ENCODE assay signal across 8 cellular contexts in the genomic region with DNA sequence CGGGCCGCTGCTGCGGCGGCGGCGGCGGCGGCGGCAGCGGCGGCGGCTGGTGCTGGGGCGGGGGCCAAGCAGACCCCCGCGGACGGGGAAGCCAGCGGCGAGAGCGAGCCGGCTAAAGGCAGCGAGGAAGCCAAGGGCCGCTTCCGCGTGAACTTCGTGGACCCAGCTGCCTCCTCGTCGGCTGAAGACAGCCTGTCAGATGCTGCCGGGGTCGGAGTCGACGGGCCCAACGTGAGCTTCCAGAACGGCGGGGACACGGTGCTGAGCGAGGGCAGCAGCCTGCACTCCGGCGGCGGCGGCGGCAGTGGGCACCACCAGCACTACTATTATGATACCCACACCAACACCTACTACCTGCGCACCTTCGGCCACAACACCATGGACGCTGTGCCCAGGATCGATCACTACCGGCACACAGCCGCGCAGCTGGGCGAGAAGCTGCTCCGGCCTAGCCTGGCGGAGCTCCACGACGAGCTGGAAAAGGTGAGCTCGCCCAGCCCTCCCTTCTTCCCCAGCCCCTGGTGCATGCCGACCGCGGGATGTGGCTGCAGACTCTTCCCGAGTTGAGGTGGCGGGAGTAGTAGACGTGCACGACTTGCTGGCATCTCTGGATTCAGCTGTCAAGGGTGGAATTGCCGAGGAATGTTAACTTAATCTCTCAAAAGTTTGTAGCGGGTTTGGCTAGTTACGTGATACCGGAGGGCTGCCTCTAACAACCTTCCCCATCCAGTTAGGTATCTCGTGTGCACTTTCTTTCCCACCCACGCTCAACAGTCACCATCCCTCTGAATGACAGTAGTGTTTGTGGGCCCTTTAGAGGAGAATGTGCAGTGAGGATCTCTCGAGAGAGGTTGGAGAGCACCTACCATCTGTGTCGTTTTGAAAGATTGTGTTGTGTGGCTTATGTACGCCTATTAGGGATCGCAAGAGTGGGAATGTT. TPM values are rescaled to one million over a fixed set of nuclear protein-coding genes. Genes with fewer than 3 reads are reported as not detected.
A peak's percentile ranks its signal among the peaks of the same experiment; 100 is the strongest.
DNase-seq lines count a peak whose midpoint lies in the region; ATAC-seq and TF ChIP-seq lines count a peak whose summit lies in the region.

No MANE protein-coding gene starts in this region.

- no peaks in the 10 kb centered on the region for H3K36me3 Mint-ChIP-seq in GM23338 (ENCODE audit: low read depth)

- intact Hi-C loops in dorsolateral prefrontal cortex (cut with DNase I) (loop anchor here (5.0 to 10.0 kb wide), 7 partner anchors 63 to 520 kb away; no protein-coding TSS in a partner anchor), lower lobe of right lung (cut with DNase I) (no loop called here)

- H3K9me3 ChIP-seq in lower lobe of right lung = no peaks in the 10 kb centered on the region

- 0 out of 2 replicates have a peak, but pooled peaks cover 3% of the 10 kb centered on the region for H3F3A ChIP-seq in GM23338 (replicated peaks; ENCODE audit: low read depth)

- H3K27ac Mint-ChIP-seq in GM23338 = no peak overlapping the region

- peaks cover 41% of the 10 kb centered on the region for H3K79me2 ChIP-seq in GM23338 (replicated peaks; ENCODE audit: insufficient read depth)

- H2AFZ ChIP-seq in GM23338 = peak overlapping the region; percentile 83

- peak; percentile 11 for ATAC-seq in GM23338
- peak in 1 of 2 donors; percentile 2 for ATAC-seq in lower lobe of right lung

- H3K27ac ChIP-seq in GM23338 (ENCODE audit: low read depth) = no peak overlapping the region
- H3K27ac ChIP-seq in dorsolateral prefrontal cortex = peak overlapping the region in 58 of 59 donors; percentile 34 to 100 (median 98)
- peak overlapping the region; percentile 94 for H3K27ac ChIP-seq in lower lobe of right lung

- peaks cover 29% of the 10 kb centered on the region; the same call in 2 of the 3 replicates for H3K4me1 Mint-ChIP-seq in GM23338

- H3K4me3 ChIP-seq in GM23338 = peak overlapping the region; percentile 91
- H3K4me3 ChIP-seq in dorsolateral prefrontal cortex = peak overlapping the region; percentile 64 to 98 (median 88)
- peak overlapping the region; percentile 84 for H3K4me3 ChIP-seq in lower lobe of right lung

- TF ChIP-seq CTCF in GM23338 (conservative IDR thresholded peaks at IDR 0.05; ENCODE audit: low read depth in 2 of 2) (no peak), dorsolateral prefrontal cortex (IDR thresholded peaks at IDR 0.05 in 54 of 56, conservative IDR thresholded peaks at IDR 0.05 in 2 of 56; ENCODE audit: low read depth in 1 of 56, partially characterized antibody in 56 of 56) (peak in 1 of 56 donors; percentile 4), lower lobe of right lung (IDR thresholded peaks at IDR 0.05) (no peak)

- H3K36me3 ChIP-seq in GM23338 (ENCODE audit: insufficient read depth) = no peaks in the 10 kb centered on the region
- no peaks in the 10 kb centered on the region for H3K36me3 ChIP-seq in lower lobe of right lung

- peaks cover 28% of the 10 kb centered on the region for H4K20me1 ChIP-seq in GM23338 (replicated peaks; ENCODE audit: insufficient read depth)

- H3K4me2 ChIP-seq in GM23338 = peak overlapping the region; percentile 96

- peaks cover 14% of the 10 kb centered on the region for H3K4me1 ChIP-seq in GM23338 (ENCODE audit: insufficient read depth)
- peaks cover 48% of the 10 kb centered on the region for H3K4me1 ChIP-seq in lower lobe of right lung

- no peaks in the 10 kb centered on the region for H3K9me3 Mint-ChIP-seq in GM23338

- H3K27me3 Mint-ChIP-seq in GM23338 (ENCODE audit: insufficient read depth, low read depth, poor library complexity) = peaks cover 23% of the 10 kb centered on the region

- peak; percentile 54 for DNase-seq in ELR (ENCODE audit: low read depth)
- peak; percentile 48 for DNase-seq in GM23338 (ENCODE audit: low spot score)
- peak; percentile 26 for DNase-seq in LoVo (ENCODE audit: low spot score)
- peak; percentile 14 to 52 for DNase-seq in activated CD4-positive, alpha-beta T cell treated with anti-CD3 and anti-CD28 coated beads, Interleukin-2, amount 50 U/mL, for 24 hours (ENCODE audit: low read depth in 1 of 2, low spot score in 1 of 2)
- DNase-seq in dorsolateral prefrontal cortex = peak in 9 of 10 donors; percentile 27 to 60 (median 42)
- DNase-seq in lower lobe of right lung = peak; percentile 64
- peak; percentile 13 to 36 (median 25) for DNase-seq in stimulated activated CD4-positive, alpha-beta T cell treated with anti-CD3 and anti-CD28 coated beads, TNF-alpha, amount 100 ng/mL, for 48 hours (ENCODE audit: low read depth in 3 of 3)
- DNase-seq in NCI-H774 (lab: John Stamatoyannopoulos, UW) = no peak

- H3K27me3 ChIP-seq in GM23338 (ENCODE audit: insufficient read depth) (peaks cover 25% of the 10 kb centered on the region), dorsolateral prefrontal cortex (no peaks in the 10 kb centered on the region), lower lobe of right lung (ENCODE audit: low read depth) (no peaks in the 10 kb centered on the region)

- H3K4me3 Mint-ChIP-seq in GM23338 = peak overlapping the region; percentile 89

- no peaks in the 10 kb centered on the region for H3K9me2 ChIP-seq in GM23338 (ENCODE audit: insufficient read depth)

TF ChIP-seq in GM23338, 12 proteins besides CTCF, POLR2A, EP300 and RAD21 (continues in another document):
- TF ChIP-seq ZNF331 (CRISPR knock-in tag; IDR thresholded peaks at IDR 0.05; ENCODE audit: low read depth) = no peak
- no peak for TF ChIP-seq REST (IDR thresholded peaks at IDR 0.05; ENCODE audit: unreplicated experiment)
- no peak for TF ChIP-seq ZNF114 (CRISPR knock-in tag; IDR thresholded peaks at IDR 0.05)
- TF ChIP-seq EZH2 (IDR thresholded peaks at IDR 0.05; ENCODE audit: low read depth, unreplicated experiment) = no peak
- no peak for TF ChIP-seq NANOG (IDR thresholded peaks at IDR 0.05; ENCODE audit: borderline replicate concordance)
- TF ChIP-seq POLR2AphosphoS5 (IDR thresholded peaks at IDR 0.05; ENCODE audit: low read depth) = no peak
- TF ChIP-seq EZH2phosphoT487 (IDR thresholded peaks at IDR 0.05; ENCODE audit: unreplicated experiment) = no peak
- TF ChIP-seq STAT1 (IDR thresholded peaks at IDR 0.05; ENCODE audit: unreplicated experiment) = no peak

RNA-seq across cellular contexts. Expression of gene SLC12A2, which starts 0.9 kb away (rescaled TPM):
- total RNA-seq in GM23338 (2014; rRNA removed; shearing (Covaris generic)) = 17.2 and 21.3 TPM in 2 replicates
- 6.1 and 8.1 TPM in 2 replicates for polyA plus RNA-seq in GM23338 (2016; fragmentation: Nextera tagmentation; extraction: Ambion mirVana)
- total RNA-seq in dorsolateral prefrontal cortex (100 to 1,000 TPM in 18 of 120 experiments, 10 to 100 TPM in 102; 48.4 to 191 (median 77.9) TPM), lower lobe of right lung (24.1 TPM)
